ENCODE assay signal across 10 cellular contexts in the genomic region with DNA sequence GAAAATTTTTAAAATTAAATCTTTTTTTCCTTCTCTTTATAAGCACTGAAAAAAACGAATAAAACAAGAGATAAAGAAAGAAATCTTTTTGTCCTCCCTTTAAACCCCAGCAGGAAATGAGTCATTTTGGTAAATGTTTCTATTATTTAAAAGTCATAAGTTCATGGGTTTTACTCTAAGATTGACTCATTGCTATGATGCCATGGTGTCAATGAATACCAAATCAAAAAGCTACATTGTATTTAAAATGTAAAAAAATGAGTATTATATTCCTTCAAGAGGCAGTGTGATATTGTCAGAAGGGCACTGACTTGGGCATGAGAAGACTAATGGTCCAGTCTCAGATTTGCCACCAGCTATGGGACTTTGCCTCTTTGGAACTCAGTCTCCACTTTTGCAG.
DNase-seq lines count a peak whose midpoint lies in the region; ATAC-seq lines count a peak whose summit lies in the region.
"Had no signal": no experiment of that assay in that cellular context is flagged by ENCODE, and none has a peak within 500 bp of the region (broad histone marks: within the 10 kb centered on the region; RNA-seq: fewer than 3 reads in every experiment).

No MANE protein-coding gene starts in this region.

- H2BK5ac ChIP-seq in mesenchymal stem cell (ENCODE audit: low read depth, low read length, poor library complexity, severe bottlenecking) = no peak overlapping the region

- H3K27ac ChIP-seq in mesenchymal stem cell (ENCODE audit: low read length, poor library complexity, severe bottlenecking) = no peak overlapping the region
- H3K27ac ChIP-seq: epithelial cell of prostate, skin epidermis had no signal

- peak; percentile 67 for DNase-seq in M059J (ENCODE audit: low read depth)
- DNase-seq in mesenchymal stem cell = peak; percentile 1
- DNase-seq in effector memory CD8-positive, alpha-beta T cell = no peak
- DNase-seq in NCI-H1694 treated with DMSO at 0.1 percent for 48 hours (lab: John Stamatoyannopoulos, UW) = no peak
- DNase-seq in NCI-H82 treated with DMSO at 0.1 percent for 48 hours (lab: John Stamatoyannopoulos, UW; ENCODE audit: unreplicated experiment) = no peak
- DNase-seq: GF-D8 had no signal

- H2AK5ac ChIP-seq in mesenchymal stem cell (ENCODE audit: low read length, severe bottlenecking) = no peak overlapping the region

- H3K4me1 ChIP-seq in mesenchymal stem cell (ENCODE audit: control insufficient read depth, insufficient read depth, low read depth, low read length) = no peaks in the 10 kb centered on the region

- no peaks in the 10 kb centered on the region for H3K79me1 ChIP-seq in mesenchymal stem cell (replicated peaks; ENCODE audit: low read length, poor library complexity, severe bottlenecking)

- no peak overlapping the region for H3K27ac Mint-ChIP-seq in effector memory CD8-positive, alpha-beta T cell

- no peak overlapping the region for H3K18ac ChIP-seq in mesenchymal stem cell (ENCODE audit: low read depth in 1 of 2, low read length in 2 of 2)

- H4K8ac ChIP-seq in mesenchymal stem cell (ENCODE audit: low read length) = no peak overlapping the region

- ATAC-seq in GM19395 (IDR thresholded peaks at IDR 0.05; ENCODE audit: unreplicated experiment) (peak; percentile 87), HG02870 (IDR thresholded peaks at IDR 0.05; ENCODE audit: unreplicated experiment) (peak; percentile 86)
- no peak for ATAC-seq in effector memory CD8-positive, alpha-beta T cell (replicated peaks)

- no peak overlapping the region for H3K4ac ChIP-seq in mesenchymal stem cell (ENCODE audit: low read depth in 1 of 2, low read length in 2 of 2)

- no peaks in the 10 kb centered on the region for H3K4me1 Mint-ChIP-seq in effector memory CD8-positive, alpha-beta T cell (ENCODE audit: low read depth in 2 of 2)

- H4K91ac ChIP-seq in mesenchymal stem cell (ENCODE audit: low read length) = no peak overlapping the region

- no CpG with 5 or more reads among the region's 1 CpG for WGBS in mesenchymal stem cell

- H2BK120ac ChIP-seq in mesenchymal stem cell (ENCODE audit: low read depth, low read length) = no peak overlapping the region

- H3K27me3 ChIP-seq in mesenchymal stem cell (ENCODE audit: control insufficient read depth in 1 of 2, insufficient read depth in 1 of 2, low read length in 2 of 2) = no peaks in the 10 kb centered on the region

- H3K9me3 ChIP-seq in mesenchymal stem cell (ENCODE audit: control insufficient read depth, low read length) = no peaks in the 10 kb centered on the region

- H2BK15ac ChIP-seq in mesenchymal stem cell (ENCODE audit: low read depth, poor library complexity, severe bottlenecking) = no peak overlapping the region

- peaks cover 0 to 9% of the 10 kb centered on the region in 2 donors for H3K9me3 Mint-ChIP-seq in effector memory CD8-positive, alpha-beta T cell

- H3K14ac ChIP-seq in mesenchymal stem cell (ENCODE audit: low read length in 2 of 2) = no peak overlapping the region

- no peaks in the 10 kb centered on the region for H3K36me3 Mint-ChIP-seq in effector memory CD8-positive, alpha-beta T cell (ENCODE audit: insufficient read depth)

- H2AFZ ChIP-seq in mesenchymal stem cell (ENCODE audit: low read depth, low read length) = no peak overlapping the region

- peak overlapping the region; percentile 23 for H3K9ac ChIP-seq in mesenchymal stem cell (ENCODE audit: low read length)

- no peaks in the 10 kb centered on the region for H3K36me3 ChIP-seq in mesenchymal stem cell (ENCODE audit: control insufficient read depth in 1 of 2, insufficient read depth in 2 of 2, low read depth in 1 of 2, low read length in 2 of 2)

- H3K4me3 ChIP-seq in mesenchymal stem cell (ENCODE audit: insufficient read depth in 1 of 2, low read depth in 1 of 2, low read length in 2 of 2) = no peak overlapping the region
- H3K4me3 ChIP-seq: skin epidermis had no signal

- H3K4me2 ChIP-seq in mesenchymal stem cell (ENCODE audit: low read length, poor library complexity, severe bottlenecking) = no peak overlapping the region

- no peak overlapping the region for H3K4me3 Mint-ChIP-seq in effector memory CD8-positive, alpha-beta T cell

- no peak overlapping the region for H3K23ac ChIP-seq in mesenchymal stem cell (ENCODE audit: low read length in 2 of 2)

- H2BK12ac ChIP-seq in mesenchymal stem cell (ENCODE audit: low read length in 2 of 2) = no peak overlapping the region

- H3K27me3 Mint-ChIP-seq in effector memory CD8-positive, alpha-beta T cell = no peaks in the 10 kb centered on the region

Comparison
In these comparisons a context has a peak if more than half of its experiments do, and no peak if none do; other contexts are left out.
1. DNase-seq: peak in M059J (single experiment) and mesenchymal stem cell (single experiment); none in effector memory CD8-positive, alpha-beta T cell (0 of 3), NCI-H1694 treated with DMSO at 0.1 percent for 48 hours (single experiment) and NCI-H82 treated with DMSO at 0.1 percent for 48 hours (single experiment).